ENCODE assay signal across 22 cellular contexts in the genomic region with DNA sequence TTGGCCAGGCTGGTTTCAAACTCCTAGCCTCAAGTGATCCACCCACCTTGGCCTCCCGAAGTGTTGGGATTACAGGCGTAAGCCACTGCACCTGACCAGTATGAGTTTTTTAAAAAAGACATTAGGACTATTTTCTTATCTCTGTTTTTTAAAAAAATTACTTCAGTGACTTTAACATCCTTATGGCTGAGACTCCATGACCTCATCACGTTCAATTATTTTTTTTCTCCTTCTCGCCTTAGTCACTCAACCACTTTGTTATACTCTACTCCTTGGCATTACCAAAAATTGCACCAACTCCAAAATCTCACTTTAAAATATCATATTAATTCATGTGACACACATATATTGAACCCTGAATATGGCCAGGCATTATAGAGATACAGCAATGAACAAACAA. TPM values are rescaled to one million over a fixed set of nuclear protein-coding genes. Genes with fewer than 3 reads are reported as not detected.
DNase-seq lines count a peak whose midpoint lies in the region; ATAC-seq and TF ChIP-seq lines count a peak whose summit lies in the region.
"Had no signal": no experiment of that assay in that cellular context is flagged by ENCODE, and none has a peak within 500 bp of the region (broad histone marks: within the 10 kb centered on the region; RNA-seq: fewer than 3 reads in every experiment).

No MANE protein-coding gene starts in this region.

- peaks cover 22% of the 10 kb centered on the region for H3K9me3 Mint-ChIP-seq in glutamatergic neuron (ENCODE audit: unreplicated experiment)
- peaks cover 5% of the 10 kb centered on the region for H3K9me3 Mint-ChIP-seq in neural crest cell
- H3K9me3 Mint-ChIP-seq: CD4-positive, CD25-positive, alpha-beta regulatory T cell; CD8-positive, alpha-beta memory T cell had no signal

- no peaks in the 10 kb centered on the region for H3K36me3 ChIP-seq in HEK293 (ENCODE audit: control insufficient read depth in 2 of 2, insufficient read depth in 1 of 2, low read length in 2 of 2)
- H3K36me3 ChIP-seq: BE2C had no signal

- H3K27ac Mint-ChIP-seq in glutamatergic neuron (ENCODE audit: unreplicated experiment) (peak overlapping the region; percentile 79), neural crest cell (ENCODE audit: unreplicated experiment) (peak overlapping the region; percentile 57)

- POLR2A ChIA-PET in HEK293 (lab: Yijun Ruan, JAX) = interaction anchor here (0.6 kb wide), 1 partner anchor 35 kb away, joined by 3 read pairs; no protein-coding TSS in a partner anchor

- TF ChIP-seq CTCF in HEK293 (tag by site-specific recombination; IDR thresholded peaks at IDR 0.05) (no peak), glutamatergic neuron (IDR thresholded peaks at IDR 0.05; ENCODE audit: partially characterized antibody, unreplicated experiment) (no peak), neural crest cell (conservative IDR thresholded peaks at IDR 0.05) (no peak)

- H3K27ac ChIP-seq in HEK293 (ENCODE audit: extremely low read depth, low read depth, low read length) = no peak overlapping the region
- H3K27ac ChIP-seq: BLaER1 had no signal

- ATAC-seq in HG02588 (IDR thresholded peaks at IDR 0.05; ENCODE audit: unreplicated experiment) = no peak
- ATAC-seq: GM12878 had no signal

- no peaks in the 10 kb centered on the region for H3K9me3 ChIP-seq in HEK293 (ENCODE audit: control insufficient read depth, insufficient read depth, low read depth, low read length)
- H3K9me3 ChIP-seq: BE2C had no signal

- H3K4me1 Mint-ChIP-seq in glutamatergic neuron (ENCODE audit: low read depth, unreplicated experiment) = peaks cover 39% of the 10 kb centered on the region
- no peaks in the 10 kb centered on the region for H3K4me1 Mint-ChIP-seq in neural crest cell
- H3K4me1 Mint-ChIP-seq: CD14-positive monocyte had no signal

- peaks cover 7% of the 10 kb centered on the region for H3K4me1 ChIP-seq in HEK293 (ENCODE audit: control insufficient read depth, insufficient read depth, low read length)
- H3K4me1 ChIP-seq: BE2C had no signal

- H3K36me3 Mint-ChIP-seq in glutamatergic neuron (ENCODE audit: unreplicated experiment) = no peaks in the 10 kb centered on the region
- H3K36me3 Mint-ChIP-seq in neural crest cell (ENCODE audit: low read depth) = peaks cover 25% of the 10 kb centered on the region

- no peak overlapping the region for H3K4me3 Mint-ChIP-seq in glutamatergic neuron (ENCODE audit: unreplicated experiment)
- H3K4me3 Mint-ChIP-seq in neural crest cell = no peak overlapping the region
- H3K4me3 Mint-ChIP-seq: CD14-positive monocyte; CD4-positive, alpha-beta memory T cell; CD4-positive, CD25-positive, alpha-beta regulatory T cell; CD8-positive, alpha-beta memory T cell had no signal

- no peak overlapping the region for H3K4me3 ChIP-seq in HEK293 (ENCODE audit: low read depth, low read length)
- H3K4me3 ChIP-seq: BLaER1, GM12878 had no signal

- DNase-seq in glutamatergic neuron = no peak
- DNase-seq in neural crest cell (ENCODE audit: low read depth, low spot score) = no peak
- DNase-seq in NCI-H82 (lab: John Stamatoyannopoulos, UW) = no peak
- DNase-seq: 8988T; ACHN; BE2C; C1 segment of cervical spinal cord; CD4-positive, alpha-beta memory T cell; CD4-positive, CD25-positive, alpha-beta regulatory T cell; CD8-positive, alpha-beta memory T cell; COR-L47; DMS 273 treated with DMSO at 0.1 percent for 48 hours; DMS153; DMS79; DND-41; EL; GDM1 had no signal

- CTCF ChIA-PET in HEK293 (lab: Yijun Ruan, JAX) = interaction anchor here (0.8 kb wide), 1 partner anchor 13 kb away, joined by 3 read pairs; no protein-coding TSS in a partner anchor

- peaks cover 6% of the 10 kb centered on the region for H3K27me3 Mint-ChIP-seq in glutamatergic neuron (ENCODE audit: unreplicated experiment)
- no peaks in the 10 kb centered on the region for H3K27me3 Mint-ChIP-seq in neural crest cell (ENCODE audit: low read depth)
- H3K27me3 Mint-ChIP-seq: CD4-positive, alpha-beta memory T cell; CD4-positive, CD25-positive, alpha-beta regulatory T cell; CD8-positive, alpha-beta memory T cell had no signal

TF ChIP-seq in HEK293, 187 proteins besides CTCF, POLR2A, EP300 and RAD21:
- TF ChIP-seq, protein P1, sequence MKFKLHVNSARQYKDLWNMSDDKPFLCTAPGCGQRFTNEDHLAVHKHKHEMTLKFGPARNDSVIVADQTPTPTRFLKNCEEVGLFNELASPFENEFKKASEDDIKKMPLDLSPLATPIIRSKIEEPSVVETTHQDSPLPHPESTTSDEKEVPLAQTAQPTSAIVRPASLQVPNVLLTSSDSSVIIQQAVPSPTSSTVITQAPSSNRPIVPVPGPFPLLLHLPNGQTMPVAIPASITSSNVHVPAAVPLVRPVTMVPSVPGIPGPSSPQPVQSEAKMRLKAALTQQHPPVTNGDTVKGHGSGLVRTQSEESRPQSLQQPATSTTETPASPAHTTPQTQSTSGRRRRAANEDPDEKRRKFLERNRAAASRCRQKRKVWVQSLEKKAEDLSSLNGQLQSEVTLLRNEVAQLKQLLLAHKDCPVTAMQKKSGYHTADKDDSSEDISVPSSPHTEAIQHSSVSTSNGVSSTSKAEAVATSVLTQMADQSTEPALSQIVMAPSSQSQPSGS (tag by site-specific recombination; IDR thresholded peaks at IDR 0.05; ENCODE audit: low read depth) = peak; percentile 64; the same call in 1 of the 2 replicates
- TF ChIP-seq, protein P2, sequence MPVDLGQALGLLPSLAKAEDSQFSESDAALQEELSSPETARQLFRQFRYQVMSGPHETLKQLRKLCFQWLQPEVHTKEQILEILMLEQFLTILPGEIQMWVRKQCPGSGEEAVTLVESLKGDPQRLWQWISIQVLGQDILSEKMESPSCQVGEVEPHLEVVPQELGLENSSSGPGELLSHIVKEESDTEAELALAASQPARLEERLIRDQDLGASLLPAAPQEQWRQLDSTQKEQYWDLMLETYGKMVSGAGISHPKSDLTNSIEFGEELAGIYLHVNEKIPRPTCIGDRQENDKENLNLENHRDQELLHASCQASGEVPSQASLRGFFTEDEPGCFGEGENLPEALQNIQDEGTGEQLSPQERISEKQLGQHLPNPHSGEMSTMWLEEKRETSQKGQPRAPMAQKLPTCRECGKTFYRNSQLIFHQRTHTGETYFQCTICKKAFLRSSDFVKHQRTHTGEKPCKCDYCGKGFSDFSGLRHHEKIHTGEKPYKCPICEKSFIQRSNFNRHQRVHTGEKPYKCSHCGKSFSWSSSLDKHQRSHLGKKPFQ (tag by site-specific recombination; IDR thresholded peaks at IDR 0.05) = no peak
- TF ChIP-seq ZNF830 (tag by site-specific recombination; IDR thresholded peaks at IDR 0.05; ENCODE audit: low read depth) (no peak), ZNF416 (tag by site-specific recombination; IDR thresholded peaks at IDR 0.05) (no peak), ZNF350 (tag by site-specific recombination; IDR thresholded peaks at IDR 0.05) (no peak)

RNA-seq across cellular contexts. Expression of a gene that starts 35.5 kb away (rescaled TPM):
- total RNA-seq in glutamatergic neuron (ENCODE audit: unreplicated experiment) (50.0 TPM), neural crest cell (29.2 and 30.8 TPM in 2 replicates)
